In the genomic region with DNA sequence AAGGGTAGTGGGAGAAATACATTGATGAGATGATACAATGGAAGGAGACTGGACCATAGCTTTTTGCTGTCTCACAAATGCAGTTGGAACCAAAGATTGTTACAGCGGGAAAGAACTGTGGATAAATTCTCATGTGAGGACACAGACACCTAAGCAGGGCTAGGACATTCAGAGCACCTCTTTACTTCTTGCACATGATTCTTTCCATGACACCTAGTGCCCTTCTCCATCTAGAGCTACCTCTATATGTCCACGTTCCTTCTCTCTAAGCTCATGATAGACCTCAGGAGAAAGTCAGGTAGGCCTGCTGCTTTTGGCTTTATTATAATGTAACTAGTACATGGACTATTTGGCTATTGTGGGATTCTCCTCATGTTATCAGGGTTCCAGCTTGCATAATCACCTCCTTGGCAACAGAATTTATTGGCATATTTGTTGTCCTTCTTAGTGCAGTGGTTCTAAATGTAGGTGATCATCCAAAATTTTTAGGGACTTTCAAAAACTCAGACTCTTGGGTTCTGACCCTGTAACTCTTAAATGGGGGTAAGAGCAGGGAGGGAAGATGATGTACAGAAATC, we compare ENCODE assay signal across 1 cellular context.
TF ChIP-seq lines count a peak whose summit lies in the region.

No MANE protein-coding gene starts in this region.

TF ChIP-seq in HepG2, 621 proteins besides CTCF, POLR2A, EP300 and RAD21:
- TF ChIP-seq ZNF431 (CRISPR knock-in tag; IDR thresholded peaks at IDR 0.05; ENCODE audit: borderline replicate concordance, low read depth) (no peak), GABPA (IDR thresholded peaks at IDR 0.05; ENCODE audit: low read depth, low read length) (no peak), GABPA (CRISPR knock-in tag; IDR thresholded peaks at IDR 0.05; ENCODE audit: low read depth) (no peak), ZNF83 (CRISPR knock-in tag; IDR thresholded peaks at IDR 0.05; ENCODE audit: borderline replicate concordance) (no peak), ZNF746 (CRISPR knock-in tag; IDR thresholded peaks at IDR 0.05) (no peak), MAFG (CRISPR knock-in tag; IDR thresholded peaks at IDR 0.05) (no peak), HOXD1 (CRISPR knock-in tag; IDR thresholded peaks at IDR 0.05) (no peak), ZNF556 (CRISPR knock-in tag; IDR thresholded peaks at IDR 0.05; ENCODE audit: borderline replicate concordance) (no peak), SP5 (CRISPR knock-in tag; IDR thresholded peaks at IDR 0.05; ENCODE audit: borderline replicate concordance, low read depth) (no peak), ETV6 (CRISPR knock-in tag; conservative IDR thresholded peaks at IDR 0.05) (no peak), BRCA1 (CRISPR knock-in tag; IDR thresholded peaks at IDR 0.05) (no peak), NFRKB (IDR thresholded peaks at IDR 0.05) (no peak), SP1 (IDR thresholded peaks at IDR 0.05) (no peak), SP1 (CRISPR knock-in tag; IDR thresholded peaks at IDR 0.05) (no peak)
